ENCODE assay signal across 2 cellular contexts in genomic region chr3:137737208-137737607, GRCh38.
TF ChIP-seq lines count a peak whose summit lies in the region.

No MANE protein-coding gene starts in this region.

TF ChIP-seq in HepG2, 621 proteins besides CTCF, POLR2A, EP300 and RAD21:
- TF ChIP-seq ZFP1 (CRISPR knock-in tag; IDR thresholded peaks at IDR 0.05) (peak; percentile 93; the same call in 1 of the 2 replicates), IRX3 (CRISPR knock-in tag; IDR thresholded peaks at IDR 0.05; ENCODE audit: borderline replicate concordance, low read depth) (no peak)

TF ChIP-seq in K562, 482 proteins besides CTCF, POLR2A, EP300 and RAD21:
- TF ChIP-seq NFYB (IDR thresholded peaks at IDR 0.05; ENCODE audit: extremely low read depth, insufficient read length) = no peak
- no peak for TF ChIP-seq TRIM25 (IDR thresholded peaks at IDR 0.05; ENCODE audit: borderline replicate concordance)
- TF ChIP-seq ZFP1 (CRISPR knock-in tag; IDR thresholded peaks at IDR 0.05) = 0 out of 2 replicates have a peak, but pooled peaks have one; percentile 62
